8 cellular contexts compared by ENCODE assay signal in genomic region chr10:101831169-101831811, GRCh38. TPM values are rescaled to one million over a fixed set of nuclear protein-coding genes. Genes with fewer than 3 reads are reported as not detected.
DNase-seq lines count a peak whose midpoint lies in the region; ATAC-seq and TF ChIP-seq lines count a peak whose summit lies in the region.

No MANE protein-coding gene starts in this region.

- H3K4me3 ChIP-seq in SK-N-MC (peak overlapping the region; percentile 66), fibroblast of lung (replicated peaks in 1 of 4; ENCODE audit: control extremely low read depth in 1 of 4, insufficient read depth in 1 of 4, low read depth in 3 of 4, low read length in 4 of 4) (peak overlapping the region in 3 of 4 experiments; percentile 29 to 58 (median 43)), sigmoid colon (peak overlapping the region; percentile 24 to 58 (median 48))

- H4K20me1 ChIP-seq in fibroblast of lung (ENCODE audit: control insufficient read depth, extremely low read depth, insufficient read depth, low read length) = no peaks in the 10 kb centered on the region

- TF ChIP-seq POLR2A in sigmoid colon (IDR thresholded peaks at IDR 0.05) = no peak

- H3K9ac ChIP-seq in SK-N-MC (ENCODE audit: insufficient read length) (peak overlapping the region; percentile 67), fibroblast of lung (ENCODE audit: insufficient read depth, low read length) (peak overlapping the region; percentile 20)

- H3K36me3 ChIP-seq in SK-N-MC (ENCODE audit: insufficient read depth, low read length) = no peaks in the 10 kb centered on the region
- H3K36me3 ChIP-seq in fibroblast of lung (ENCODE audit: control insufficient read depth, insufficient read depth, low read length) = no peaks in the 10 kb centered on the region
- H3K36me3 ChIP-seq in sigmoid colon = peaks cover 0 to 3% (median 0%) of the 10 kb centered on the region in 4 donors

- TF ChIP-seq EP300 in sigmoid colon (IDR thresholded peaks at IDR 0.05) = no peak

- TF ChIP-seq CTCF in fibroblast of lung (conservative IDR thresholded peaks at IDR 0.05 in 1 of 2, IDR thresholded peaks at IDR 0.05 in 1 of 2; ENCODE audit: low read depth in 1 of 2, low read length in 2 of 2) (no peak), sigmoid colon (IDR thresholded peaks at IDR 0.05) (no peak)

- peak overlapping the region; percentile 95 for H3K27ac ChIP-seq in SK-N-MC
- peak overlapping the region; percentile 18 for H3K27ac ChIP-seq in fibroblast of lung (ENCODE audit: insufficient read depth, low read length)
- H3K27ac ChIP-seq in sigmoid colon = peak overlapping the region; percentile 46 to 68 (median 56)

- 52 to 63% methylated on average over 9 of the region's 9 CpGs for WGBS in sigmoid colon, 2 donors

- peaks cover 8% of the 10 kb centered on the region for H3K4me1 ChIP-seq in fibroblast of lung (ENCODE audit: control insufficient read depth, extremely low read depth, insufficient read depth, low read length)
- H3K4me1 ChIP-seq in sigmoid colon = peaks cover 0 to 31% (median 18%) of the 10 kb centered on the region in 4 donors

- intact Hi-C loops in sigmoid colon (cut with DNase I) = no loop called here

- no peaks in the 10 kb centered on the region for H3K79me2 ChIP-seq in fibroblast of lung (ENCODE audit: control insufficient read depth, insufficient read depth, low read length)

- no peaks in the 10 kb centered on the region for H3K9me3 ChIP-seq in SK-N-MC (ENCODE audit: low read depth, low read length)
- no peaks in the 10 kb centered on the region for H3K9me3 ChIP-seq in fibroblast of lung (ENCODE audit: control insufficient read depth, insufficient read depth, low read depth, low read length)
- no peaks in the 10 kb centered on the region for H3K9me3 ChIP-seq in sigmoid colon

- peak overlapping the region; percentile 55 for H3K4me2 ChIP-seq in fibroblast of lung (ENCODE audit: extremely low read depth, insufficient read depth, low read length)

- H3K27me3 ChIP-seq in fibroblast of lung (ENCODE audit: control insufficient read depth, insufficient read depth, low read length) (no peaks in the 10 kb centered on the region), sigmoid colon (no peaks in the 10 kb centered on the region)

- no peak for DNase-seq in SK-N-MC (ENCODE audit: low read depth, low spot score)
- DNase-seq in fibroblast of lung (ENCODE audit: low read depth in 2 of 2) = no peak
- DNase-seq in sigmoid colon = no peak
- no peak for DNase-seq in NCI-H524 (lab: John Stamatoyannopoulos, UW)
- no peak for DNase-seq in EL

- H2AFZ ChIP-seq in fibroblast of lung (ENCODE audit: low read length) = peak overlapping the region; percentile 33

- ATAC-seq in GM19035 (IDR thresholded peaks at IDR 0.05; ENCODE audit: unreplicated experiment) (peak; percentile 0), HG03280 (IDR thresholded peaks at IDR 0.05; ENCODE audit: unreplicated experiment) (no peak), GM21528 (IDR thresholded peaks at IDR 0.05; ENCODE audit: low FRiP score, unreplicated experiment) (no peak)

RNA-seq across cellular contexts. Expression of gene KCNIP2, which starts 12.3 kb away (rescaled TPM):
- total RNA-seq in fibroblast of lung (0.77 and 1.8 TPM in 2 replicates), sigmoid colon (1 to 10 TPM; 1.8 to 7.1 (median 2.6) TPM)
- polyA plus RNA-seq in fibroblast of lung (0.16 and 0.37 TPM in 2 replicates), sigmoid colon (1 to 10 TPM in 1 of 3 donors, not detected in 2; 3.3 TPM)
- polyA plus RNA-seq in fibroblast of lung (2012) = 0.30 and 0.31 TPM in 2 replicates
- 0.43 TPM in 1 of 2 replicates, not detected in the other for polyA minus RNA-seq in fibroblast of lung (ENCODE audit: low replicate concordance)

RNA-seq across cellular contexts. Expression of gene OGA, which starts 13.0 kb away (rescaled TPM):
- 108 and 193 TPM in 2 replicates for total RNA-seq in fibroblast of lung
- polyA plus RNA-seq in fibroblast of lung = 50.6 and 69.9 TPM in 2 replicates
- 48.0 and 72.0 TPM in 2 replicates for polyA plus RNA-seq in fibroblast of lung (2012)
- 17.7 and 37.2 TPM in 2 replicates for polyA minus RNA-seq in fibroblast of lung (ENCODE audit: low replicate concordance)
- total RNA-seq in sigmoid colon = 100 to 1,000 TPM; 124 to 143 (median 140) TPM
- 10 to 100 TPM; 15.7 to 60.5 (median 23.4) TPM for polyA plus RNA-seq in sigmoid colon

RNA-seq across cellular contexts. Expression of gene NPM3, which starts 48.0 kb away (rescaled TPM):
- 80.8 and 95.3 TPM in 2 replicates for total RNA-seq in fibroblast of lung
- 29.1 and 46.7 TPM in 2 replicates for polyA plus RNA-seq in fibroblast of lung
- 43.0 and 67.3 TPM in 2 replicates for polyA plus RNA-seq in fibroblast of lung (2012)
- 52.3 and 71.5 TPM in 2 replicates for polyA minus RNA-seq in fibroblast of lung (ENCODE audit: low replicate concordance)
- total RNA-seq in sigmoid colon = 10 to 100 TPM; 23.0 to 45.7 (median 29.8) TPM
- 10 to 100 TPM; 17.8 to 64.9 (median 26.4) TPM for polyA plus RNA-seq in sigmoid colon

RNA-seq across cellular contexts. Expression of gene FGF8, which starts 55.4 kb away (rescaled TPM):
- not detected in 2 replicates for total RNA-seq in fibroblast of lung
- not detected in 2 replicates for polyA plus RNA-seq in fibroblast of lung
- polyA plus RNA-seq in fibroblast of lung (2012) = not detected in 2 replicates
- not detected in 2 replicates for polyA minus RNA-seq in fibroblast of lung (ENCODE audit: low replicate concordance)
- total RNA-seq in sigmoid colon = not detected
- under 1 TPM in 1 of 3 donors, not detected in 2; 0.10 TPM for polyA plus RNA-seq in sigmoid colon

Comparison
In these comparisons a context has a peak if more than half of its experiments do, and no peak if none do; other contexts are left out.
1. H3K27ac ChIP-seq: peak in every context shown above with its lines; median percentile 95 in SK-N-MC; 56 in sigmoid colon; 18 in fibroblast of lung.